ENCODE assay signal across 13 cellular contexts in the genomic region with DNA sequence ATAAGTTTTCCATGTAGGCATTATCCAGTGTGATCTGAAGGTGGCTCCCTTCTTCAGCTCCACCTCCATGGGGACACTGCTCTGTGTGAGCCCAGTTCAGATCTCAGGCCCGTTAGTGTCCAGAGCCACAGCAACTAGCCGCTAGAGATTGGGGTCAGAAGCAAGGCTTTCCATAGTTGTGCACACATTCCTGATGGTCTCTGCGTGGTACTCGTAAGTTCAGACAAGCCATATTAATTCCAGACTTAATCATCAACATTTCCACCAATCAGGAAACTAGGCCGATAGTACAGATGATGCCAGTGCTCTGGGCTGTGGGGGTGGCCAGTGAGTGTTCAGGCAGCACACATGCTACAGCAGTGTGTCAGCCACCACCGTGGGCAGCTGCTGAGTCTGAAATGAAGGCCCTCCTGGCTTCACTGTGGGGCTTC. TPM values are rescaled to one million over a fixed set of nuclear protein-coding genes. Genes with fewer than 3 reads are reported as not detected.
DNase-seq lines count a peak whose midpoint lies in the region; ATAC-seq, FAIRE-seq and TF ChIP-seq lines count a peak whose summit lies in the region.
"Had no signal": no experiment of that assay in that cellular context is flagged by ENCODE, and none has a peak within 500 bp of the region (broad histone marks: within the 10 kb centered on the region; RNA-seq: fewer than 3 reads in every experiment).

No MANE protein-coding gene starts in this region.

- H3K9me3 Mint-ChIP-seq in HFFc6 (0 out of 2 replicates have a peak, but pooled peaks cover 4% of the 10 kb centered on the region), WTC11 (peaks cover 13% of the 10 kb centered on the region)

- H3K4me1 Mint-ChIP-seq in HFFc6 (ENCODE audit: low read depth) (peaks cover 35% of the 10 kb centered on the region), WTC11 (peaks cover 6% of the 10 kb centered on the region; the same call in 1 of the 2 replicates)
- H3K4me1 Mint-ChIP-seq: activated CD4-positive, alpha-beta T cell treated with anti-CD3 and anti-CD28 coated beads, Interleukin-2, amount 10 ng/mL, durations not matched to agents 24 days and 14 days had no signal

- H3K4me3 ChIP-seq in A549, result no peak overlapping the region
- no peak overlapping the region for H3K4me3 ChIP-seq in left ventricle myocardium inferior

- H3K9me3 ChIP-seq in A549, result no peaks in the 10 kb centered on the region
- H3K9me3 ChIP-seq in left ventricle myocardium inferior (replicated peaks), result peaks cover 12% of the 10 kb centered on the region

- DNase-seq in A549 (ENCODE audit: low read depth in 1 of 2, low spot score in 1 of 2) (peak; percentile 40 to 70), HFFc6 (peak; percentile 97), WTC11 (ENCODE audit: low spot score) (no peak), iPS-NIHi11 (ENCODE audit: low spot score) (peak; percentile 23), left ventricle myocardium inferior (no peak), NCI-H1930 (lab: John Stamatoyannopoulos, UW) (no peak)
- DNase-seq in effector CD8-positive, alpha-beta T cell (lab: John Stamatoyannopoulos, UW), result no peak
- DNase-seq: activated CD4-positive, alpha-beta T cell treated with anti-CD3 and anti-CD28 coated beads, Interleukin-2, amount 10 ng/mL, durations not matched to agents 24 days and 14 days; Calu3; NCI-H510A treated with DMSO at 0.1 percent for 48 hours; stimulated activated CD4-positive, alpha-beta T cell treated with anti-CD3 and anti-CD28 coated beads, Interleukin-4, amount 100 ng/mL, for 1 hour had no signal

- H3K4me3 Mint-ChIP-seq in HFFc6 (peak overlapping the region; percentile 86), WTC11 (no peak overlapping the region)
- H3K4me3 Mint-ChIP-seq: activated CD4-positive, alpha-beta T cell treated with anti-CD3 and anti-CD28 coated beads, Interleukin-2, amount 10 ng/mL, durations not matched to agents 24 days and 14 days; dendritic cell treated with granulocyte-macrophage colony-stimulating factor and Interleukin-4, amounts not matched to agents 40 ng/mL and 50 ng/mL, for 4 days had no signal

- peak; percentile 99 for ATAC-seq in A549
- ATAC-seq in WTC11, result peak; percentile 91
- ATAC-seq in GM18511 (IDR thresholded peaks at IDR 0.05; ENCODE audit: unreplicated experiment), result no peak

- H3K27ac ChIP-seq in A549 (peak overlapping the region; percentile 64 to 77), left ventricle myocardium inferior (replicated peaks) (no peak overlapping the region)

- TF ChIP-seq POLR2A in A549 (IDR thresholded peaks at IDR 0.05; ENCODE audit: low read length), result no peak

- no peak for TF ChIP-seq EP300 in A549 (IDR thresholded peaks at IDR 0.05)

- H3K4me1 ChIP-seq in A549 (peaks cover 8% of the 10 kb centered on the region; the same call in 1 of the 3 replicates), left ventricle myocardium inferior (no peaks in the 10 kb centered on the region)

- intact Hi-C loops in left ventricle myocardium inferior (cut with micrococcal nuclease), result no loop called here

- peak overlapping the region; percentile 63 for H3K4me2 ChIP-seq in A549

- H3K36me3 Mint-ChIP-seq in HFFc6 (ENCODE audit: low read depth) (peaks cover 10% of the 10 kb centered on the region), WTC11 (peaks cover 3% of the 10 kb centered on the region; the same call in 1 of the 2 replicates)

- 17% methylated on average over 6 of the region's 6 CpGs for WGBS in A549 (ENCODE audit: missing lambda C conversion rate)

- peak in 1 of 2 experiments; percentile 25; a peak in 1 of 5 replicates for TF ChIP-seq RAD21 in A549 (conservative IDR thresholded peaks at IDR 0.05 in 1 of 2, IDR thresholded peaks at IDR 0.05 in 1 of 2)

- H3K27me3 ChIP-seq in left ventricle myocardium inferior (ENCODE audit: low read depth), result no peaks in the 10 kb centered on the region

- peaks cover 24% of the 10 kb centered on the region for H3K36me3 ChIP-seq in left ventricle myocardium inferior

- H3K27ac Mint-ChIP-seq in HFFc6, result peak overlapping the region; percentile 99
- no peak overlapping the region for H3K27ac Mint-ChIP-seq in WTC11
- H3K27ac Mint-ChIP-seq: activated CD4-positive, alpha-beta T cell treated with anti-CD3 and anti-CD28 coated beads, Interleukin-2, amount 10 ng/mL, durations not matched to agents 24 days and 14 days; dendritic cell treated with granulocyte-macrophage colony-stimulating factor and Interleukin-4, amounts not matched to agents 40 ng/mL and 50 ng/mL, for 4 days had no signal

- H3K27me3 Mint-ChIP-seq in HFFc6 (ENCODE audit: insufficient read depth) (peaks cover 1% of the 10 kb centered on the region; the same call in 1 of the 2 replicates), WTC11 (ENCODE audit: low read depth) (no peaks in the 10 kb centered on the region)
- H3K27me3 Mint-ChIP-seq: dendritic cell treated with granulocyte-macrophage colony-stimulating factor and Interleukin-4, amounts not matched to agents 40 ng/mL and 50 ng/mL, for 4 days had no signal

- CTCF ChIA-PET in A549 (lab: Yijun Ruan, JAX), result no interaction called here
- CTCF ChIA-PET in WTC11 (lab: Charles Lee), result interaction anchor here (1.4 kb wide), 1 partner anchor 10 kb away, joined by 4 read pairs; no protein-coding TSS in a partner anchor

- TF ChIP-seq CTCF in A549 (IDR thresholded peaks at IDR 0.05), result no peak; the same call in 2 of the 3 replicates
- peak; percentile 61 for TF ChIP-seq CTCF in HFFc6 (IDR thresholded peaks at IDR 0.05)
- TF ChIP-seq CTCF in WTC11 (IDR thresholded peaks at IDR 0.05), result no peak
- TF ChIP-seq CTCF in left ventricle myocardium inferior (IDR thresholded peaks at IDR 0.05; ENCODE audit: borderline replicate concordance), result no peak

- FAIRE-seq in A549 (lab: Jason Lieb, UNC), result no peak

- POLR2A ChIA-PET in A549 (lab: Yijun Ruan, JAX) (interaction anchor here (0.6 to 2.8 kb wide), 5 partner anchors 15 to 115 kb away, joined by 3 to 20 read pairs (median 5); partner anchors contain the start of gene SYNCRIP), WTC11 (lab: Charles Lee) (no interaction called here)

TF ChIP-seq in A549, 52 proteins besides CTCF, POLR2A, EP300 and RAD21:
- TF ChIP-seq FOSL2 (IDR thresholded peaks at IDR 0.05) (no peak), FOSL2 (CRISPR knock-in tag; IDR thresholded peaks at IDR 0.05) (0 out of 2 replicates have a peak, but pooled peaks have one; percentile 35), MAX (IDR thresholded peaks at IDR 0.05) (0 out of 2 replicates have a peak, but pooled peaks have one; percentile 31), TP53 (CRISPR knock-in tag; IDR thresholded peaks at IDR 0.05) (no peak), E2F6 (IDR thresholded peaks at IDR 0.05; ENCODE audit: borderline replicate concordance, low read depth) (no peak)

TF ChIP-seq in WTC11, 78 proteins besides CTCF, POLR2A, EP300 and RAD21 (continues in another document):
- TF ChIP-seq, protein P1, sequence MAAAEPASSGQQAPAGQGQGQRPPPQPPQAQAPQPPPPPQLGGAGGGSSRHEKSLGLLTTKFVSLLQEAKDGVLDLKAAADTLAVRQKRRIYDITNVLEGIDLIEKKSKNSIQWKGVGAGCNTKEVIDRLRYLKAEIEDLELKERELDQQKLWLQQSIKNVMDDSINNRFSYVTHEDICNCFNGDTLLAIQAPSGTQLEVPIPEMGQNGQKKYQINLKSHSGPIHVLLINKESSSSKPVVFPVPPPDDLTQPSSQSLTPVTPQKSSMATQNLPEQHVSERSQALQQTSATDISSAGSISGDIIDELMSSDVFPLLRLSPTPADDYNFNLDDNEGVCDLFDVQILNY (CRISPR knock-in tag; IDR thresholded peaks at IDR 0.05), result no peak
- TF ChIP-seq ATF1 (CRISPR knock-in tag; IDR thresholded peaks at IDR 0.05), result no peak
- no peak for TF ChIP-seq TP53 (CRISPR knock-in tag; IDR thresholded peaks at IDR 0.05)
- no peak for TF ChIP-seq NR1H2 (CRISPR knock-in tag; IDR thresholded peaks at IDR 0.05)
- TF ChIP-seq KAT7 (CRISPR knock-in tag; IDR thresholded peaks at IDR 0.05; ENCODE audit: borderline replicate concordance), result no peak
- TF ChIP-seq E2F4 (CRISPR knock-in tag; IDR thresholded peaks at IDR 0.05; ENCODE audit: borderline replicate concordance, low read depth), result no peak
- no peak for TF ChIP-seq ZNF281 (CRISPR knock-in tag; IDR thresholded peaks at IDR 0.05)
- TF ChIP-seq TEAD4 (CRISPR knock-in tag; IDR thresholded peaks at IDR 0.05), result no peak

RNA-seq across cellular contexts. Expression of gene SYNCRIP, which starts 17.5 kb away (rescaled TPM):
- 47.5 and 60.6 TPM in 2 replicates for polyA plus RNA-seq in A549 (2011; rRNA removed)
- polyA plus RNA-seq in A549 (2012; cell fraction: cytosol; rRNA removed), result 14.7 and 15.2 TPM in 2 replicates
- 8.4 and 18.8 TPM in 2 replicates for polyA plus RNA-seq in A549 (2012; cell fraction: nucleus; rRNA removed)
- polyA plus RNA-seq in A549 (2017; fragmentation: RNase III; extraction: RNeasy Plus Mini Kit Qiagen cat#74134 plus additional on column Dnase treatment), result 100 to 108 TPM (median 102 TPM) in 3 replicates
- 14.1 and 18.4 TPM in 2 replicates for polyA minus RNA-seq in A549 (2011; rRNA and poly(A)+ RNA removed)
- 100 to 1,000 TPM; 122 to 139 (median 133) TPM for total RNA-seq in HFFc6 (2021; fragmentation: NEBNext Ultra II Directional; extraction: Animal tissue kit (Norgen Biotek cat#: 25700))
- total RNA-seq in WTC11 (2021), result 139 to 150 TPM (median 144 TPM) in 3 replicates
- 61.2 TPM for total RNA-seq in left ventricle myocardium inferior

Comparison
In these comparisons a context has a peak if more than half of its experiments do, and no peak if none do; other contexts are left out.
1. DNase-seq: peak in A549 (2 of 2), HFFc6 (single experiment) and iPS-NIHi11 (single experiment); none in WTC11 (single experiment), left ventricle myocardium inferior (single experiment), effector CD8-positive, alpha-beta T cell (single experiment) and NCI-H1930 (0 of 2).
2. Of the 8 proteins assayed by ChIP-seq in both WTC11 and A549: peak only in WTC11: none; only in A549: MAX; in both: none; in neither: 7.